In genomic region chr14:99514552-99515300, GRCh38 we compare ENCODE assay signal across 21 cellular contexts. TPM values are rescaled to one million over a fixed set of nuclear protein-coding genes. Genes with fewer than 3 reads are reported as not detected.
DNase-seq lines count a peak whose midpoint lies in the region; ATAC-seq, FAIRE-seq and TF ChIP-seq lines count a peak whose summit lies in the region.
"Had no signal": no experiment of that assay in that cellular context is flagged by ENCODE, and none has a peak within 500 bp of the region (broad histone marks: within the 10 kb centered on the region; RNA-seq: fewer than 3 reads in every experiment).

No MANE protein-coding gene starts in this region.

- H4K20me1 ChIP-seq in GM12878 (ENCODE audit: control insufficient read depth, insufficient read depth), result no peaks in the 10 kb centered on the region

- H3K27me3 ChIP-seq in GM12878 (replicated peaks in 1 of 2; ENCODE audit: control insufficient read depth in 2 of 2, insufficient read depth in 2 of 2, low read length in 1 of 2) (no peaks in the 10 kb centered on the region), mesenchymal stem cell (ENCODE audit: control insufficient read depth in 1 of 2, insufficient read depth in 1 of 2, low read length in 2 of 2) (peaks cover 0 to 8% of the 10 kb centered on the region in 2 experiments)
- H3K27me3 ChIP-seq: colonic mucosa had no signal

- in situ Hi-C loops in GM12878 (cut with MboI), result no loop called here

- no peak overlapping the region for H2BK15ac ChIP-seq in mesenchymal stem cell (ENCODE audit: low read depth, poor library complexity, severe bottlenecking)

- no peak overlapping the region for H2BK12ac ChIP-seq in mesenchymal stem cell (ENCODE audit: low read length in 2 of 2)

- H3K4me1 ChIP-seq in GM12878 (ENCODE audit: control insufficient read depth, insufficient read depth, low read length) (no peaks in the 10 kb centered on the region), mesenchymal stem cell (ENCODE audit: control insufficient read depth, insufficient read depth, low read depth, low read length) (peaks cover 11% of the 10 kb centered on the region)
- H3K4me1 ChIP-seq: colonic mucosa had no signal

- TF ChIP-seq EP300 in GM12878 (IDR thresholded peaks at IDR 0.05; ENCODE audit: borderline replicate concordance in 1 of 2, control insufficient read depth in 1 of 2, low read depth in 2 of 2, low read length in 2 of 2), result no peak

- no peak overlapping the region for H2BK5ac ChIP-seq in mesenchymal stem cell (ENCODE audit: low read depth, low read length, poor library complexity, severe bottlenecking)

- no peak overlapping the region for H3K23ac ChIP-seq in mesenchymal stem cell (ENCODE audit: low read length in 2 of 2)

- WGBS in GM12878 (ENCODE audit: insufficient coverage, insufficient replicate concordance, low lambda C conversion rate, missing lambda C conversion rate), result 73% methylated on average over 20 of the region's 20 CpGs
- WGBS in mesenchymal stem cell, result 94% methylated on average over 20 of the region's 20 CpGs

- H3K79me2 ChIP-seq in GM12878 (ENCODE audit: control insufficient read depth, insufficient read depth, low read length), result no peaks in the 10 kb centered on the region

- TF ChIP-seq CTCF in GM12878 (IDR thresholded peaks at IDR 0.05 in 2 of 3, conservative IDR thresholded peaks at IDR 0.05 in 1 of 3; ENCODE audit: control insufficient read depth in 2 of 3, extremely low read depth in 1 of 3, insufficient read depth in 1 of 3, low read depth in 3 of 3, low read length in 3 of 3), result no peak

- H3K27me3 Mint-ChIP-seq in activated T-cell treated with anti-CD3 and anti-CD28 coated beads, Interleukin-2, amount 50 U/mL, for 24 hours, result no peaks in the 10 kb centered on the region
- H3K27me3 Mint-ChIP-seq in activated T-cell treated with anti-CD3 and anti-CD28 coated beads, Interleukin-2, amount 50 U/mL, for 72 hours (ENCODE audit: low read depth), result no peaks in the 10 kb centered on the region
- no peaks in the 10 kb centered on the region for H3K27me3 Mint-ChIP-seq in stimulated activated memory B cell treated with anti-CD40 and anti-IgM and Interleukin-4, amounts not matched to agents 10 μg/mL and 1 μg/mL and 100 μg/mL, for 72 hours

- POLR2A ChIA-PET in GM12878 (lab: Charles Lee), result no interaction called here

- H4K91ac ChIP-seq in mesenchymal stem cell (ENCODE audit: low read length), result no peak overlapping the region

- no peak overlapping the region for H3K4me3 ChIP-seq in GM12878
- H3K4me3 ChIP-seq in mesenchymal stem cell (ENCODE audit: insufficient read depth in 1 of 2, low read depth in 1 of 2, low read length in 2 of 2), result no peak overlapping the region
- H3K4me3 ChIP-seq: colonic mucosa, PC-9, thoracic aorta had no signal

- intact Hi-C loops in GM12878 (cut with micrococcal nuclease; ENCODE audit: unreplicated experiment), result no loop called here

- no peak overlapping the region for H3K14ac ChIP-seq in mesenchymal stem cell (ENCODE audit: low read length in 2 of 2)

- H3K4me3 Mint-ChIP-seq in activated T-cell treated with anti-CD3 and anti-CD28 coated beads, Interleukin-2, amount 50 U/mL, for 24 hours, result no peak overlapping the region
- H3K4me3 Mint-ChIP-seq in activated T-cell treated with anti-CD3 and anti-CD28 coated beads, Interleukin-2, amount 50 U/mL, for 72 hours, result no peak overlapping the region
- no peak overlapping the region for H3K4me3 Mint-ChIP-seq in stimulated activated memory B cell treated with anti-CD40 and anti-IgM and Interleukin-4, amounts not matched to agents 10 μg/mL and 1 μg/mL and 100 μg/mL, for 72 hours
- H3K4me3 Mint-ChIP-seq: activated naive CD4-positive, alpha-beta T cell treated with anti-CD3 and anti-CD28 coated beads for 36 hours had no signal

- no peaks in the 10 kb centered on the region for H3K4me1 Mint-ChIP-seq in activated T-cell treated with anti-CD3 and anti-CD28 coated beads, Interleukin-2, amount 50 U/mL, for 24 hours (ENCODE audit: low read depth)
- H3K4me1 Mint-ChIP-seq in activated T-cell treated with anti-CD3 and anti-CD28 coated beads, Interleukin-2, amount 50 U/mL, for 72 hours (ENCODE audit: low read depth), result no peaks in the 10 kb centered on the region
- H3K4me1 Mint-ChIP-seq in stimulated activated memory B cell treated with anti-CD40 and anti-IgM and Interleukin-4, amounts not matched to agents 10 μg/mL and 1 μg/mL and 100 μg/mL, for 72 hours, result peaks cover 13% of the 10 kb centered on the region

- H3K9ac ChIP-seq in GM12878 (ENCODE audit: control insufficient read depth, insufficient read depth, low read length) (no peak overlapping the region), mesenchymal stem cell (ENCODE audit: low read length) (no peak overlapping the region)

- no peak for ATAC-seq in activated T-cell treated with anti-CD3 and anti-CD28 coated beads, Interleukin-2, amount 50 U/mL, for 72 hours (replicated peaks in 1 of 2)
- ATAC-seq in GM12878 (no peak), GM18520 (IDR thresholded peaks at IDR 0.05; ENCODE audit: unreplicated experiment) (no peak), HG03432 (IDR thresholded peaks at IDR 0.05; ENCODE audit: unreplicated experiment) (no peak)
- no peak for ATAC-seq in stimulated activated memory B cell treated with anti-CD40 and anti-IgM and Interleukin-4, amounts not matched to agents 10 μg/mL and 1 μg/mL and 100 μg/mL, for 72 hours

- FAIRE-seq in GM12878 (lab: Jason Lieb, UNC), result no peak
- FAIRE-seq: A204.1, endothelial cell of umbilical vein had no signal

- TF ChIP-seq RAD21 in GM12878 (IDR thresholded peaks at IDR 0.05; ENCODE audit: insufficient read depth, low read depth, low read length), result no peak

- RAD21 ChIA-PET in GM12878 (lab: Charles Lee; ENCODE audit: unreplicated experiment), result no interaction called here

- SMC1A ChIA-PET in GM12878 (lab: Charles Lee; ENCODE audit: uncharacterized antibody, unreplicated experiment), result no interaction called here

- H3K9me3 ChIP-seq in GM12878 (replicated peaks; ENCODE audit: control insufficient read depth, insufficient read depth, low read length) (no peaks in the 10 kb centered on the region), mesenchymal stem cell (ENCODE audit: control insufficient read depth, low read length) (no peaks in the 10 kb centered on the region)
- H3K9me3 ChIP-seq: colonic mucosa, thoracic aorta had no signal

- peak; percentile 44; the same call in 1 of the 2 replicates for TF ChIP-seq POLR2A in GM12878 (IDR thresholded peaks at IDR 0.05; ENCODE audit: low read depth, low read length)
- no peak for TF ChIP-seq POLR2A in erythroblast (IDR thresholded peaks at IDR 0.05; ENCODE audit: low read length)

- H3K79me1 ChIP-seq in mesenchymal stem cell (replicated peaks; ENCODE audit: low read length, poor library complexity, severe bottlenecking), result peaks cover 3% of the 10 kb centered on the region

- H3K9me3 Mint-ChIP-seq in activated T-cell treated with anti-CD3 and anti-CD28 coated beads, Interleukin-2, amount 50 U/mL, for 24 hours, result no peaks in the 10 kb centered on the region
- no peaks in the 10 kb centered on the region for H3K9me3 Mint-ChIP-seq in activated T-cell treated with anti-CD3 and anti-CD28 coated beads, Interleukin-2, amount 50 U/mL, for 72 hours
- no peaks in the 10 kb centered on the region for H3K9me3 Mint-ChIP-seq in stimulated activated memory B cell treated with anti-CD40 and anti-IgM and Interleukin-4, amounts not matched to agents 10 μg/mL and 1 μg/mL and 100 μg/mL, for 72 hours
- H3K9me3 Mint-ChIP-seq: activated naive CD4-positive, alpha-beta T cell treated with anti-CD3 and anti-CD28 coated beads for 36 hours had no signal

- H3K4ac ChIP-seq in mesenchymal stem cell (ENCODE audit: low read depth in 1 of 2, low read length in 2 of 2), result no peak overlapping the region

- peak; percentile 29 for DNase-seq in activated T-cell treated with anti-CD3 and anti-CD28 coated beads, Interleukin-2, amount 50 U/mL, for 24 hours
- no peak for DNase-seq in activated T-cell treated with anti-CD3 and anti-CD28 coated beads, Interleukin-2, amount 50 U/mL, for 72 hours
- DNase-seq in GM12878 (ENCODE audit: low read depth, low spot score) (no peak), mesenchymal stem cell (no peak), erythroblast (lab: John Stamatoyannopoulos, UW) (no peak)
- DNase-seq: activated CD4-positive, alpha-beta T cell treated with anti-CD3 and anti-CD28 coated beads for 1 hour; activated naive CD4-positive, alpha-beta T cell treated with anti-CD3 and anti-CD28 coated beads for 36 hours; hippocampal formation; NCI-H146; NCI-H2171 treated with DMSO at 0.1 percent for 48 hours; occipital lobe; PC-9; stimulated activated CD4-positive, alpha-beta T cell treated with anti-CD3 and anti-CD28 coated beads, Interleukin-4, amount 100 ng/mL, for 24 hours had no signal

- no peak overlapping the region for H3K18ac ChIP-seq in mesenchymal stem cell (ENCODE audit: low read depth in 1 of 2, low read length in 2 of 2)

- BruUV-seq in GM12878 (replicated peaks; lab: Mats Ljungman, UMichigan), result no TSS peak

- no peak overlapping the region for H2AK5ac ChIP-seq in mesenchymal stem cell (ENCODE audit: low read length, severe bottlenecking)

- peaks cover 0 to 7% of the 10 kb centered on the region in 2 experiments; a peak in 2 of 4 replicates for H3K36me3 ChIP-seq in GM12878 (ENCODE audit: control insufficient read depth in 2 of 2, insufficient read depth in 2 of 2, low read length in 1 of 2)
- H3K36me3 ChIP-seq in mesenchymal stem cell (ENCODE audit: control insufficient read depth in 1 of 2, insufficient read depth in 2 of 2, low read depth in 1 of 2, low read length in 2 of 2), result peaks cover 9 to 49% of the 10 kb centered on the region in 2 experiments
- H3K36me3 ChIP-seq: colonic mucosa had no signal

- H4K8ac ChIP-seq in mesenchymal stem cell (ENCODE audit: low read length), result peak overlapping the region; percentile 36

- H3K4me2 ChIP-seq in GM12878 (ENCODE audit: control insufficient read depth, insufficient read depth) (no peak overlapping the region), mesenchymal stem cell (ENCODE audit: low read length, poor library complexity, severe bottlenecking) (no peak overlapping the region)
- H3K4me2 ChIP-seq: PC-9 had no signal

- H3K27ac Mint-ChIP-seq in activated T-cell treated with anti-CD3 and anti-CD28 coated beads, Interleukin-2, amount 50 U/mL, for 24 hours, result no peak overlapping the region
- no peak overlapping the region for H3K27ac Mint-ChIP-seq in activated T-cell treated with anti-CD3 and anti-CD28 coated beads, Interleukin-2, amount 50 U/mL, for 72 hours
- H3K27ac Mint-ChIP-seq in stimulated activated memory B cell treated with anti-CD40 and anti-IgM and Interleukin-4, amounts not matched to agents 10 μg/mL and 1 μg/mL and 100 μg/mL, for 72 hours, result peak overlapping the region; percentile 48
- H3K27ac Mint-ChIP-seq: activated naive CD4-positive, alpha-beta T cell treated with anti-CD3 and anti-CD28 coated beads for 36 hours had no signal

- H3K27ac ChIP-seq in GM12878 (ENCODE audit: control insufficient read depth, insufficient read depth) (no peak overlapping the region), mesenchymal stem cell (ENCODE audit: low read length, poor library complexity, severe bottlenecking) (no peak overlapping the region)
- H3K27ac ChIP-seq: C4-2B, colonic mucosa, PC-9, thoracic aorta had no signal

- CTCF ChIA-PET in GM12878 (lab: Yijun Ruan, JAX), result no interaction called here

- no peak overlapping the region for H2BK120ac ChIP-seq in mesenchymal stem cell (ENCODE audit: low read depth, low read length)

- H2AFZ ChIP-seq in GM12878 (ENCODE audit: control insufficient read depth, low read depth, low read length), result no peak overlapping the region
- no peak overlapping the region for H2AFZ ChIP-seq in mesenchymal stem cell (ENCODE audit: low read depth, low read length)
- H2AFZ ChIP-seq: PC-9 had no signal

- peaks cover 32% of the 10 kb centered on the region for H3K36me3 Mint-ChIP-seq in activated T-cell treated with anti-CD3 and anti-CD28 coated beads, Interleukin-2, amount 50 U/mL, for 24 hours (ENCODE audit: low read depth)
- no peaks in the 10 kb centered on the region for H3K36me3 Mint-ChIP-seq in activated T-cell treated with anti-CD3 and anti-CD28 coated beads, Interleukin-2, amount 50 U/mL, for 72 hours (ENCODE audit: insufficient read depth in 2 of 2)
- peaks cover under 1% of the 10 kb centered on the region for H3K36me3 Mint-ChIP-seq in stimulated activated memory B cell treated with anti-CD40 and anti-IgM and Interleukin-4, amounts not matched to agents 10 μg/mL and 1 μg/mL and 100 μg/mL, for 72 hours

RNA-seq across cellular contexts. Expression of gene CCNK, which starts 33.5 kb away (rescaled TPM):
- 10 to 100 TPM; 86.1 to 88.5 TPM for total RNA-seq in activated T-cell treated with anti-CD3 and anti-CD28 coated beads, Interleukin-2, amount 50 U/mL, for 72 hours
- total RNA-seq in GM12878 (2013; cell fraction: nucleolus; rRNA removed), result 120 and 141 TPM in 2 replicates
- 22.4 and 23.1 TPM in 2 replicates for total RNA-seq in GM12878 (2014; rRNA removed)
- 14.1 and 18.3 TPM in 2 replicates for total RNA-seq in GM12878 (2014; rRNA removed; fragmentation: Illumina TruSeq; extraction: Trizol)
- 74.6 and 83.1 TPM in 2 replicates for total RNA-seq in GM12878 (2021)
- polyA plus RNA-seq in GM12878 (2011; ENCODE audit: low read depth), result 38.0 TPM
- polyA plus RNA-seq in GM12878 (2011; rRNA removed), result 10.0 and 10.8 TPM in 2 replicates
- polyA plus RNA-seq in GM12878 (2011; cell fraction: cytosol; rRNA removed), result 19.7 and 25.6 TPM in 2 replicates
- 24.8 and 29.0 TPM in 2 replicates for polyA plus RNA-seq in GM12878 (2011; cell fraction: nucleus; rRNA removed)
- polyA plus RNA-seq in GM12878 (2012), result 53.6 and 58.8 TPM in 2 replicates
- polyA plus RNA-seq in GM12878 (2014; fragmentation: Illumina TruSeq; extraction: Trizol), result 85.1 and 88.0 TPM in 2 replicates
- polyA plus RNA-seq in GM12878 (2014; fragmentation: Nextera tagmentation; extraction: Ambion mirVana), result 10 to 100 TPM; 15.5 to 21.2 TPM
- 22.5 TPM in 2 replicates for polyA plus RNA-seq in GM12878 (2014; rRNA removed)
- polyA plus RNA-seq in GM12878 (2016; fragmentation: Nextera tagmentation; extraction: Ambion mirVana), result 10 to 100 TPM; 31.2 to 32.6 TPM
- 24.2 and 25.2 TPM in 2 replicates for polyA minus RNA-seq in GM12878 (2011; rRNA and poly(A)+ RNA removed)
- polyA minus RNA-seq in GM12878 (2011; cell fraction: cytosol; rRNA and poly(A)+ RNA removed), result 19.4 and 24.3 TPM in 2 replicates
- polyA minus RNA-seq in GM12878 (2011; cell fraction: nucleus; rRNA and poly(A)+ RNA removed), result 33.4 and 37.2 TPM in 2 replicates
- polyA plus RNA-seq in mesenchymal stem cell (2013, experiment 1 of 2), result 60.7 TPM
- 59.2 TPM for polyA plus RNA-seq in mesenchymal stem cell (2013, experiment 2 of 2)

RNA-seq across cellular contexts. Expression of gene SETD3, which starts 34.1 kb away (rescaled TPM):
- 10 to 100 TPM; 48.0 to 49.6 TPM for total RNA-seq in activated T-cell treated with anti-CD3 and anti-CD28 coated beads, Interleukin-2, amount 50 U/mL, for 72 hours
- total RNA-seq in GM12878 (2013; cell fraction: nucleolus; rRNA removed), result 33.3 and 35.2 TPM in 2 replicates
- total RNA-seq in GM12878 (2014; rRNA removed), result 31.4 and 39.8 TPM in 2 replicates
- total RNA-seq in GM12878 (2014; rRNA removed; fragmentation: Illumina TruSeq; extraction: Trizol), result 43.9 and 44.1 TPM in 2 replicates
- total RNA-seq in GM12878 (2021), result 39.7 and 40.2 TPM in 2 replicates
- polyA plus RNA-seq in GM12878 (2011; ENCODE audit: low read depth), result 15.2 TPM
- 32.0 and 32.1 TPM in 2 replicates for polyA plus RNA-seq in GM12878 (2011; rRNA removed)
- 20.6 and 23.2 TPM in 2 replicates for polyA plus RNA-seq in GM12878 (2011; cell fraction: cytosol; rRNA removed)
- polyA plus RNA-seq in GM12878 (2011; cell fraction: nucleus; rRNA removed), result 17.7 and 17.9 TPM in 2 replicates
- polyA plus RNA-seq in GM12878 (2012), result 18.2 and 22.5 TPM in 2 replicates
- 42.6 and 49.4 TPM in 2 replicates for polyA plus RNA-seq in GM12878 (2014; fragmentation: Illumina TruSeq; extraction: Trizol)
- polyA plus RNA-seq in GM12878 (2014; fragmentation: Nextera tagmentation; extraction: Ambion mirVana), result 10 to 100 TPM; 11.3 to 17.3 TPM
- 23.5 and 33.3 TPM in 2 replicates for polyA plus RNA-seq in GM12878 (2014; rRNA removed)
- 10 to 100 TPM; 41.3 to 44.2 TPM for polyA plus RNA-seq in GM12878 (2016; fragmentation: Nextera tagmentation; extraction: Ambion mirVana)
- polyA minus RNA-seq in GM12878 (2011; rRNA and poly(A)+ RNA removed), result 35.9 and 41.7 TPM in 2 replicates
- polyA minus RNA-seq in GM12878 (2011; cell fraction: cytosol; rRNA and poly(A)+ RNA removed), result 24.3 and 27.6 TPM in 2 replicates
- 16.4 and 22.9 TPM in 2 replicates for polyA minus RNA-seq in GM12878 (2011; cell fraction: nucleus; rRNA and poly(A)+ RNA removed)
- 32.0 TPM for polyA plus RNA-seq in mesenchymal stem cell (2013, experiment 1 of 2)
- 31.1 TPM for polyA plus RNA-seq in mesenchymal stem cell (2013, experiment 2 of 2)
